Comparison of ENCODE assay signal across 13 cellular contexts in genomic region chr13:27959976-27960361, GRCh38. TPM values are rescaled to one million over a fixed set of nuclear protein-coding genes. Genes with fewer than 3 reads are reported as not detected.
DNase-seq lines count a peak whose midpoint lies in the region; ATAC-seq, FAIRE-seq and TF ChIP-seq lines count a peak whose summit lies in the region.
"Had no signal": no experiment of that assay in that cellular context is flagged by ENCODE, and none has a peak within 500 bp of the region (broad histone marks: within the 10 kb centered on the region; RNA-seq: fewer than 3 reads in every experiment).

No MANE protein-coding gene starts in this region.

- H3K36me3 Mint-ChIP-seq in T-helper 1 cell treated with Interleukin-12 subunit alpha and Interleukin-12 subunit beta and Interleukin-4 antibody, amounts not matched to agents 30 μg/mL and 1 μg/mL, for 36 hours (ENCODE audit: low read depth) = no peaks in the 10 kb centered on the region
- H3K36me3 Mint-ChIP-seq in activated B cell treated with CpG ODN at 0.5 μM for 24 hours (ENCODE audit: low read depth) = no peaks in the 10 kb centered on the region

- peak overlapping the region; percentile 45 to 93 for H3K27ac ChIP-seq in small intestine (ENCODE audit: low read depth in 1 of 2, low read length in 1 of 2)

- ATAC-seq in activated B cell treated with CpG ODN at 0.5 μM for 24 hours (ENCODE audit: low read depth) = no peak
- no peak for ATAC-seq in HG03196 (IDR thresholded peaks at IDR 0.05; ENCODE audit: unreplicated experiment)
- no peak for ATAC-seq in GM19324 (IDR thresholded peaks at IDR 0.05; ENCODE audit: low FRiP score, unreplicated experiment)
- ATAC-seq in GM19351 (IDR thresholded peaks at IDR 0.05; ENCODE audit: unreplicated experiment) = no peak

- peaks cover 3% of the 10 kb centered on the region in 2 donors for H3K4me1 ChIP-seq in small intestine (ENCODE audit: control insufficient read depth in 2 of 2, insufficient read depth in 1 of 2, low read depth in 1 of 2, low read length in 1 of 2)

- H3K4me3 ChIP-seq in fibroblast of villous mesenchyme (ENCODE audit: low read depth, low read length) = peak overlapping the region; percentile 15
- no peak overlapping the region for H3K4me3 ChIP-seq in small intestine (ENCODE audit: low read depth in 1 of 2, low read length in 2 of 2)
- H3K4me3 ChIP-seq: mucosa of descending colon had no signal

- 2 to 13% (median 9%) methylated on average over 14 of the region's 14 CpGs for WGBS in small intestine, 3 donors

- no peak overlapping the region for H3K27ac Mint-ChIP-seq in T-helper 1 cell treated with Interleukin-12 subunit alpha and Interleukin-12 subunit beta and Interleukin-4 antibody, amounts not matched to agents 30 μg/mL and 1 μg/mL, for 36 hours
- H3K27ac Mint-ChIP-seq in activated B cell treated with CpG ODN at 0.5 μM for 24 hours = no peak overlapping the region

- peaks cover 0 to 4% of the 10 kb centered on the region in 2 donors for H3K36me3 ChIP-seq in small intestine (ENCODE audit: control insufficient read depth in 2 of 2, insufficient read depth in 2 of 2, low read length in 2 of 2)

- no peak for FAIRE-seq in small intestine (lab: Jason Lieb, UNC)
- FAIRE-seq: G401.6 had no signal

- H3K27me3 Mint-ChIP-seq in T-helper 1 cell treated with Interleukin-12 subunit alpha and Interleukin-12 subunit beta and Interleukin-4 antibody, amounts not matched to agents 30 μg/mL and 1 μg/mL, for 36 hours (ENCODE audit: low read depth) = peaks cover 91% of the 10 kb centered on the region
- H3K27me3 Mint-ChIP-seq in activated B cell treated with CpG ODN at 0.5 μM for 24 hours = peaks cover 53% of the 10 kb centered on the region

- peaks cover 3% of the 10 kb centered on the region for H3K4me1 Mint-ChIP-seq in T-helper 1 cell treated with Interleukin-12 subunit alpha and Interleukin-12 subunit beta and Interleukin-4 antibody, amounts not matched to agents 30 μg/mL and 1 μg/mL, for 36 hours (ENCODE audit: low read depth)
- H3K4me1 Mint-ChIP-seq in activated B cell treated with CpG ODN at 0.5 μM for 24 hours = peaks cover 14% of the 10 kb centered on the region

- no peaks in the 10 kb centered on the region for H3K9me3 ChIP-seq in small intestine (ENCODE audit: control insufficient read depth, low read depth)
- H3K9me3 ChIP-seq: mucosa of descending colon had no signal

- no peak for DNase-seq in T-helper 1 cell
- DNase-seq in activated B cell treated with CpG ODN at 0.5 μM for 24 hours = no peak
- no peak for DNase-seq in fibroblast of villous mesenchyme (ENCODE audit: low read depth)
- no peak for DNase-seq in small intestine
- DNase-seq: activated CD8-positive, alpha-beta memory T cell treated with anti-CD3 and anti-CD28 coated beads for 24 hours; central memory CD4-positive, alpha-beta T cell had no signal

- H3K9me3 Mint-ChIP-seq in T-helper 1 cell treated with Interleukin-12 subunit alpha and Interleukin-12 subunit beta and Interleukin-4 antibody, amounts not matched to agents 30 μg/mL and 1 μg/mL, for 36 hours = no peaks in the 10 kb centered on the region
- H3K9me3 Mint-ChIP-seq in activated B cell treated with CpG ODN at 0.5 μM for 24 hours = no peaks in the 10 kb centered on the region

- CTCF ChIA-PET in activated B cell treated with CpG ODN at 0.5 μM for 24 hours (lab: Charles Lee) = interaction anchor here (1.4 kb wide), 1 partner anchor 133 kb away, joined by 7 read pairs; no protein-coding TSS in a partner anchor

- TF ChIP-seq CTCF in activated B cell treated with CpG ODN at 0.5 μM for 24 hours (IDR thresholded peaks at IDR 0.05) = no peak
- no peak for TF ChIP-seq CTCF in fibroblast of villous mesenchyme (IDR thresholded peaks at IDR 0.05; ENCODE audit: insufficient read depth, low read depth, low read length)

- H3K4me3 Mint-ChIP-seq in T-helper 1 cell treated with Interleukin-12 subunit alpha and Interleukin-12 subunit beta and Interleukin-4 antibody, amounts not matched to agents 30 μg/mL and 1 μg/mL, for 36 hours = peak overlapping the region; percentile 59
- H3K4me3 Mint-ChIP-seq in activated B cell treated with CpG ODN at 0.5 μM for 24 hours = peak overlapping the region; percentile 17

- peaks cover 0 to 21% of the 10 kb centered on the region in 2 donors for H3K27me3 ChIP-seq in small intestine (ENCODE audit: control insufficient read depth in 2 of 2, insufficient read depth in 2 of 2, low read length in 2 of 2)

- intact Hi-C loops in activated B cell treated with CpG ODN at 0.5 μM for 24 hours (cut with micrococcal nuclease) = no loop called here

- POLR2A ChIA-PET in activated B cell treated with CpG ODN at 0.5 μM for 24 hours (lab: Charles Lee) = no interaction called here

RNA-seq across cellular contexts. Expression of gene CDX2, which starts 9.1 kb away (rescaled TPM):
- not detected in 2 replicates for total RNA-seq in activated B cell treated with CpG ODN at 0.5 μM for 24 hours
- total RNA-seq in fibroblast of villous mesenchyme = not detected in 2 replicates
- polyA plus RNA-seq in small intestine = 10 to 100 TPM; 66.2 to 94.2 (median 92.5) TPM
- total RNA-seq: glomerular endothelial cell had no signal

RNA-seq across cellular contexts. Expression of gene URAD, which starts 28.5 kb away (rescaled TPM):
- total RNA-seq in activated B cell treated with CpG ODN at 0.5 μM for 24 hours = not detected in 2 replicates
- not detected in 2 replicates for total RNA-seq in fibroblast of villous mesenchyme
- 10 to 100 TPM; 12.5 to 51.3 (median 16.8) TPM for polyA plus RNA-seq in small intestine
- total RNA-seq: glomerular endothelial cell had no signal

RNA-seq across cellular contexts. Expression of gene PDX1, which starts 40.2 kb away (rescaled TPM):
- total RNA-seq in activated B cell treated with CpG ODN at 0.5 μM for 24 hours (not detected in 2 replicates), fibroblast of villous mesenchyme (not detected in 2 replicates)
- polyA plus RNA-seq in small intestine = 10 to 100 TPM; 18.8 to 47.6 (median 43.8) TPM
- total RNA-seq: glomerular endothelial cell had no signal
